8 cellular contexts compared by ENCODE assay signal in the genomic region with DNA sequence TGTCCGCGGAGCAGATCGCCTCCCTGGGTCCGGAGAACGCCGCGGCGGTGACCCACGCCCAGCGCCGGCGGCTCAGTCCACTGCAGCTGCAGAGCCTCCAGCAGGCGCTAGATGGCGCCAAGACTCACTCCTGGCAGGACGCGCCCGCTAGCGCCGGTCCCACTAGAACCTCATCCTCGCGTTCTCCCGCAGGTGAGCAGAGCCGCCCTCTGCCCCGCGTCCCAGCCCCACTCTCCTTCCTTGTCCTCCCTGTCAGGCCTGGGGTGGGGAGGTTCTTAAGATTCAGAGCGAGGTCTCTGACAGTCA.
DNase-seq lines count a peak whose midpoint lies in the region; ATAC-seq and TF ChIP-seq lines count a peak whose summit lies in the region.
"Not testable (repeated sequence)": the region's sequence is repeated elsewhere in the genome, so short reads cannot be mapped to it uniquely, and the experiment has no call there.

No MANE protein-coding gene starts in this region.

- H3K27me3 Mint-ChIP-seq in T-cell: peaks cover 5 to 16% of the 10 kb centered on the region in 2 donors

- CTCF ChIA-PET in T-cell (lab: Charles Lee): not testable (repeated sequence)

- in situ Hi-C loops in gastrocnemius medialis (cut with MboI; ENCODE audit: low sequenced_read_pairs in 4 of 4): not testable (repeated sequence)

- no CpG with 5 or more reads among the region's 26 CpGs for WGBS in body of pancreas, 2 donors

- not testable (repeated sequence) for H3K4me2 ChIP-seq in DND-41 (ENCODE audit: insufficient read depth, low read length)

- intact Hi-C loops in body of pancreas (cut with DNase I); gastrocnemius medialis (cut with DNase I; ENCODE audit: low total_unique reads): not testable (repeated sequence)

- not testable (repeated sequence) for H2AFZ ChIP-seq in DND-41 (ENCODE audit: low read depth, low read length)

- POLR2A ChIA-PET in T-cell (lab: Charles Lee): not testable (repeated sequence)

- H3K27ac Mint-ChIP-seq in T-cell: not testable (repeated sequence)

- H3K4me1 ChIP-seq in DND-41 (ENCODE audit: insufficient read depth, low read length); body of pancreas; gastrocnemius medialis: not testable (repeated sequence)

- not testable (repeated sequence) for H3K9me3 Mint-ChIP-seq in T-cell

- not testable (repeated sequence) for H3K27me3 ChIP-seq in DND-41 (ENCODE audit: insufficient read depth, low read length, poor library complexity); body of pancreas; gastrocnemius medialis

- not testable (repeated sequence) for H3K36me3 ChIP-seq in DND-41 (ENCODE audit: insufficient read depth, low read length); body of pancreas (replicated peaks in 1 of 2; ENCODE audit: insufficient read depth in 1 of 2, low read depth in 2 of 2); gastrocnemius medialis

- not testable (repeated sequence) for TF ChIP-seq POLR2A in body of pancreas (IDR thresholded peaks at IDR 0.05); gastrocnemius medialis (IDR thresholded peaks at IDR 0.05)

- H3K79me2 ChIP-seq in DND-41 (ENCODE audit: insufficient read depth, low read length): not testable (repeated sequence)

- H3K9ac ChIP-seq in DND-41 (ENCODE audit: low read depth, low read length): not testable (repeated sequence)

- not testable (repeated sequence) for H3K4me3 Mint-ChIP-seq in T-cell

- not testable (repeated sequence) for H3K4me3 ChIP-seq in DND-41 (ENCODE audit: low read depth in 1 of 2, low read length in 2 of 2); body of pancreas; gastrocnemius medialis

- not testable (repeated sequence) for TF ChIP-seq CTCF in DND-41 (IDR thresholded peaks at IDR 0.05; ENCODE audit: borderline replicate concordance, extremely low read depth, low read length, poor library complexity, severe bottlenecking); body of pancreas (IDR thresholded peaks at IDR 0.05); gastrocnemius medialis (IDR thresholded peaks at IDR 0.05 in 4 of 5, conservative IDR thresholded peaks at IDR 0.05 in 1 of 5)

- not testable (repeated sequence) for H3K4me1 Mint-ChIP-seq in T-cell

- not testable (repeated sequence) for H3K9me3 ChIP-seq in DND-41 (ENCODE audit: insufficient read depth, low read length, severe bottlenecking); body of pancreas; gastrocnemius medialis

- DNase-seq in DND-41; T-cell; body of pancreas; left lobe of liver (ENCODE audit: low spot score); gastrocnemius medialis: not testable (repeated sequence)

- not testable (repeated sequence) for H3K27ac ChIP-seq in DND-41 (ENCODE audit: low read length); body of pancreas; gastrocnemius medialis

- H3K36me3 Mint-ChIP-seq in T-cell: not testable (repeated sequence)

- peak; percentile 95 for ATAC-seq in DND-41 (ENCODE audit: insufficient read depth, low read depth)
- peak; percentile 83 for ATAC-seq in GM19351 (IDR thresholded peaks at IDR 0.05; ENCODE audit: unreplicated experiment)
- ATAC-seq in HG02610 (IDR thresholded peaks at IDR 0.05; ENCODE audit: unreplicated experiment): peak; percentile 72
- ATAC-seq in HG03135 (IDR thresholded peaks at IDR 0.05; ENCODE audit: unreplicated experiment): peak; percentile 72
- ATAC-seq in T-cell (replicated peaks in 1 of 4): peak; percentile 89 to 97 (median 94)
- peak; percentile 84 for ATAC-seq in body of pancreas
- peak; percentile 99 for ATAC-seq in left lobe of liver
- peak; percentile 70 to 90 for ATAC-seq in gastrocnemius medialis

- not testable (repeated sequence) for H4K20me1 ChIP-seq in DND-41 (ENCODE audit: insufficient read depth, low read length)
